In the genomic region with DNA sequence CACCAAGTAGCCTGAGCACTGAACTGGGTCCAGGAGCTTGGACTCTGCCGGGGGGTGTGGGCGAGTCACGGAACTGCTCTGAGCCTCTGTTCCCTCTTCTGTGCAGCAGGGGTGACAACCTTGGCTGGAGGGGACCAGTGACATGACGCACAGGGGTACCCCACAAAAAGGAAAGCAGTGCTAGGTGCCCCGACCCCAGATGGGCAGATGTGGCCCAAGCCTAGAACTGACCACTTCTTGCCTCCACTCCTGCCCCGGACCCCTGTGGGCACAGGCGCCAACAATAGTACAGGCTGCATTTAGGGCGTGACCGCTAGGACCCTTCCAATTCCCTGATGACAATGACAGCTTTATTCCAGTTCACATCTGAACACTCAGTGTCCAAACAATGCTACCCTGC, we compare ENCODE assay signal across 24 cellular contexts.
"Had no signal": no experiment of that assay in that cellular context is flagged by ENCODE, and none has a peak within 500 bp of the region (broad histone marks: within the 10 kb centered on the region; RNA-seq: fewer than 3 reads in every experiment).

No MANE protein-coding gene starts in this region.

- H3K27ac ChIP-seq: adrenal gland had no signal

- H3K27me3 Mint-ChIP-seq: activated naive CD8-positive, alpha-beta T cell treated with anti-CD3 and anti-CD28 coated beads, Interleukin-2, amount 10 ng/mL, durations not matched to agents 7 days and 5 days had no signal

- FAIRE-seq: RCC 7860 had no signal

- H3K27me3 ChIP-seq: adrenal gland had no signal

- H3K9me3 ChIP-seq: adrenal gland had no signal

- H3K4me3 Mint-ChIP-seq: activated CD8-positive, alpha-beta T cell treated with anti-CD3 and anti-CD28 coated beads, Interleukin-2, amount 10 ng/mL, durations not matched to agents 7 days and 5 days; activated naive CD8-positive, alpha-beta T cell treated with anti-CD3 and anti-CD28 coated beads, Interleukin-2, amount 10 ng/mL, durations not matched to agents 7 days and 5 days; IgD-negative memory B cell; T-helper 17 cell; WTC11 had no signal

- H3K4me1 Mint-ChIP-seq: activated naive CD8-positive, alpha-beta T cell treated with anti-CD3 and anti-CD28 coated beads, Interleukin-2, amount 10 ng/mL, durations not matched to agents 7 days and 5 days; IgD-negative memory B cell had no signal

- H3K36me3 Mint-ChIP-seq: activated naive CD8-positive, alpha-beta T cell treated with anti-CD3 and anti-CD28 coated beads, Interleukin-2, amount 10 ng/mL, durations not matched to agents 7 days and 5 days; IgD-negative memory B cell had no signal

- DNase-seq: activated CD4-positive, alpha-beta T cell treated with anti-CD3 and anti-CD28 coated beads for 48 hours; activated CD4-positive, alpha-beta T cell treated with anti-CD3 and anti-CD28 coated beads, Interleukin-2, amount 50 U/mL, for 4 hours; activated CD4-positive, CD25-positive, alpha-beta regulatory T cell treated with anti-CD3 and anti-CD28 coated beads, Interleukin-2, amount 50 U/mL, for 72 hours; activated CD8-positive, alpha-beta memory T cell treated with anti-CD3 and anti-CD28 coated beads, Interleukin-2, amount 50 U/mL, for 48 hours; activated CD8-positive, alpha-beta T cell treated with anti-CD3 and anti-CD28 coated beads, Interleukin-2, amount 10 ng/mL, durations not matched to agents 7 days and 5 days; activated naive CD4-positive, alpha-beta T cell treated with anti-CD3 and anti-CD28 coated beads, Interleukin-2, amount 50 U/mL, for 16 hours; activated naive CD8-positive, alpha-beta T cell treated with anti-CD3 and anti-CD28 coated beads, Interleukin-2, amount 10 ng/mL, durations not matched to agents 7 days and 5 days; activated T-cell treated with anti-CD3 and anti-CD28 coated beads, Interleukin-2, amount 50 U/mL, for 1 hour; adrenal gland; anterior cingulate cortex; KG1; NCI-H1092 treated with DMSO at 0.1 percent for 48 hours; NCI-H1436; NCI-H187; NCI-H2081; NCI-H510A treated with DMSO at 0.1 percent for 48 hours; NCI-H69; NK-92 treated with Interleukin-12 subunit alpha and Interleukin-12 subunit beta, amount 100 ng/mL, for 24 hours; SIG-M5; T-helper 17 cell; T-helper 9 cell had no signal

- H3K4me3 ChIP-seq: adrenal gland had no signal

- H3K36me3 ChIP-seq: adrenal gland had no signal

- ATAC-seq: activated CD8-positive, alpha-beta T cell treated with anti-CD3 and anti-CD28 coated beads, Interleukin-2, amount 10 ng/mL, durations not matched to agents 7 days and 5 days; T-helper 17 cell; WTC11 had no signal

- H3K27ac Mint-ChIP-seq: activated CD8-positive, alpha-beta T cell treated with anti-CD3 and anti-CD28 coated beads, Interleukin-2, amount 10 ng/mL, durations not matched to agents 7 days and 5 days; activated naive CD8-positive, alpha-beta T cell treated with anti-CD3 and anti-CD28 coated beads, Interleukin-2, amount 10 ng/mL, durations not matched to agents 7 days and 5 days; IgD-negative memory B cell; T-helper 17 cell; WTC11 had no signal

- H3K4me1 ChIP-seq: adrenal gland had no signal
